ENCODE assay signal across 13 cellular contexts in genomic region chrX:47574609-47575325, GRCh38. TPM values are rescaled to one million over a fixed set of nuclear protein-coding genes. Genes with fewer than 3 reads are reported as not detected.
DNase-seq lines count a peak whose midpoint lies in the region; ATAC-seq and TF ChIP-seq lines count a peak whose summit lies in the region.
"Had no signal": no experiment of that assay in that cellular context is flagged by ENCODE, and none has a peak within 500 bp of the region (broad histone marks: within the 10 kb centered on the region; RNA-seq: fewer than 3 reads in every experiment).

No MANE protein-coding gene starts in this region.

- H3K4me3 Mint-ChIP-seq in stimulated activated effector memory CD8-positive, alpha-beta T cell treated with anti-CD3 and anti-CD28 coated beads, Interleukin-12 subunit alpha, Interleukin-12 subunit beta, amount 100 ng/mL, for 72 hours, result peak overlapping the region; percentile 62
- no peak overlapping the region for H3K4me3 Mint-ChIP-seq in osteocyte (ENCODE audit: unreplicated experiment)
- H3K4me3 Mint-ChIP-seq in glutamatergic neuron (ENCODE audit: unreplicated experiment), result no peak overlapping the region
- H3K4me3 Mint-ChIP-seq: activated B cell treated with CpG ODN at 0.5 μM for 24 hours had no signal

- no peak for ATAC-seq in stimulated activated effector memory CD8-positive, alpha-beta T cell treated with anti-CD3 and anti-CD28 coated beads, Interleukin-12 subunit alpha, Interleukin-12 subunit beta, amount 100 ng/mL, for 72 hours
- ATAC-seq in activated CD4-positive, CD25-positive, alpha-beta regulatory T cell treated with anti-CD3 and anti-CD28 coated beads, Interleukin-2, amount 50 U/mL, for 24 hours, result no peak

- no peak overlapping the region for H2AFZ ChIP-seq in Karpas-422 (ENCODE audit: low read length)

- H3K4me1 Mint-ChIP-seq in stimulated activated effector memory CD8-positive, alpha-beta T cell treated with anti-CD3 and anti-CD28 coated beads, Interleukin-12 subunit alpha, Interleukin-12 subunit beta, amount 100 ng/mL, for 72 hours, result peaks cover 60% of the 10 kb centered on the region
- H3K4me1 Mint-ChIP-seq in osteocyte (ENCODE audit: unreplicated experiment) (peaks cover 28% of the 10 kb centered on the region), glutamatergic neuron (ENCODE audit: low read depth, unreplicated experiment) (peaks cover 7% of the 10 kb centered on the region)

- H3K9me3 ChIP-seq in Karpas-422 (ENCODE audit: low read length), result no peaks in the 10 kb centered on the region
- no peaks in the 10 kb centered on the region for H3K9me3 ChIP-seq in colonic mucosa

- H3K9me2 ChIP-seq in Karpas-422 (replicated peaks; ENCODE audit: insufficient read depth, low read length), result no peaks in the 10 kb centered on the region

- intact Hi-C loops in colonic mucosa (cut with DNase I), result no loop called here

- H3K36me3 Mint-ChIP-seq in stimulated activated effector memory CD8-positive, alpha-beta T cell treated with anti-CD3 and anti-CD28 coated beads, Interleukin-12 subunit alpha, Interleukin-12 subunit beta, amount 100 ng/mL, for 72 hours, result peaks cover 44% of the 10 kb centered on the region
- H3K36me3 Mint-ChIP-seq in osteocyte (ENCODE audit: unreplicated experiment) (peaks cover 9% of the 10 kb centered on the region), glutamatergic neuron (ENCODE audit: unreplicated experiment) (no peaks in the 10 kb centered on the region)

- H3K9ac ChIP-seq in Karpas-422 (ENCODE audit: low read length) (no peak overlapping the region), colonic mucosa (ENCODE audit: low read depth in 2 of 2, low read length in 2 of 2) (peak overlapping the region in 1 of 2 donors; percentile 26)

- no peak overlapping the region for H3K4me2 ChIP-seq in Karpas-422 (ENCODE audit: low read depth, low read length, poor library complexity, severe bottlenecking)

- no peaks in the 10 kb centered on the region for H3K36me3 ChIP-seq in Karpas-422 (ENCODE audit: insufficient read depth, low read length)
- no peaks in the 10 kb centered on the region for H3K36me3 ChIP-seq in colonic mucosa

- no peaks in the 10 kb centered on the region for H3K4me1 ChIP-seq in Karpas-422 (ENCODE audit: low read length)
- H3K4me1 ChIP-seq in colonic mucosa, result no peaks in the 10 kb centered on the region

- TF ChIP-seq CTCF in colonic mucosa (IDR thresholded peaks at IDR 0.05), result no peak
- TF ChIP-seq CTCF in osteocyte (IDR thresholded peaks at IDR 0.05), result no peak
- TF ChIP-seq CTCF in glutamatergic neuron (IDR thresholded peaks at IDR 0.05; ENCODE audit: partially characterized antibody, unreplicated experiment), result no peak

- peak; percentile 11 for DNase-seq in Karpas-422
- no peak for DNase-seq in colonic mucosa
- DNase-seq in iris pigment epithelial cell (ENCODE audit: low read depth), result peak; percentile 22
- no peak for DNase-seq in stimulated activated effector memory CD8-positive, alpha-beta T cell treated with anti-CD3 and anti-CD28 coated beads, Interleukin-12 subunit alpha, Interleukin-12 subunit beta, amount 100 ng/mL, for 72 hours (ENCODE audit: low spot score in 2 of 2)
- no peak for DNase-seq in osteocyte (ENCODE audit: extremely low spot score, unreplicated experiment)
- DNase-seq in stimulated activated CD8-positive, alpha-beta memory T cell treated with anti-CD3 and anti-CD28 coated beads, Interleukin-4, amount 100 ng/mL, for 48 hours, result no peak
- no peak for DNase-seq in glutamatergic neuron
- DNase-seq: activated B cell treated with CpG ODN at 0.5 μM for 24 hours, COR-L47, dorsolateral prefrontal cortex, NCI-H2107 had no signal

- H3K27ac Mint-ChIP-seq in stimulated activated effector memory CD8-positive, alpha-beta T cell treated with anti-CD3 and anti-CD28 coated beads, Interleukin-12 subunit alpha, Interleukin-12 subunit beta, amount 100 ng/mL, for 72 hours, result no peak overlapping the region
- H3K27ac Mint-ChIP-seq in osteocyte (ENCODE audit: unreplicated experiment), result no peak overlapping the region
- no peak overlapping the region for H3K27ac Mint-ChIP-seq in glutamatergic neuron (ENCODE audit: unreplicated experiment)
- H3K27ac Mint-ChIP-seq: activated B cell treated with CpG ODN at 0.5 μM for 24 hours had no signal

- H3K4me3 ChIP-seq in Karpas-422 (ENCODE audit: low read length) (no peak overlapping the region), colonic mucosa (peak overlapping the region; percentile 25)

- no peak overlapping the region for H3K27ac ChIP-seq in Karpas-422 (ENCODE audit: low read length)
- H3K27ac ChIP-seq in colonic mucosa, result no peak overlapping the region

- no peaks in the 10 kb centered on the region for H3K9me3 Mint-ChIP-seq in stimulated activated effector memory CD8-positive, alpha-beta T cell treated with anti-CD3 and anti-CD28 coated beads, Interleukin-12 subunit alpha, Interleukin-12 subunit beta, amount 100 ng/mL, for 72 hours
- H3K9me3 Mint-ChIP-seq in osteocyte (ENCODE audit: unreplicated experiment), result no peaks in the 10 kb centered on the region
- H3K9me3 Mint-ChIP-seq in glutamatergic neuron (ENCODE audit: unreplicated experiment), result peaks cover 5% of the 10 kb centered on the region
- H3K9me3 Mint-ChIP-seq: activated B cell treated with CpG ODN at 0.5 μM for 24 hours had no signal

- H3K79me2 ChIP-seq in Karpas-422 (ENCODE audit: low read length), result no peaks in the 10 kb centered on the region

- no peaks in the 10 kb centered on the region for H3K27me3 Mint-ChIP-seq in osteocyte (ENCODE audit: unreplicated experiment)
- peaks cover 4% of the 10 kb centered on the region for H3K27me3 Mint-ChIP-seq in glutamatergic neuron (ENCODE audit: unreplicated experiment)

- no peaks in the 10 kb centered on the region for H3K27me3 ChIP-seq in Karpas-422 (ENCODE audit: low read length)
- no peaks in the 10 kb centered on the region for H3K27me3 ChIP-seq in colonic mucosa

- no peaks in the 10 kb centered on the region for H4K20me1 ChIP-seq in Karpas-422 (ENCODE audit: insufficient read depth, low read depth, low read length)

RNA-seq across cellular contexts. Expression of gene TIMP1, which starts 7.5 kb away (rescaled TPM):
- 0.29 and 0.56 TPM in 2 replicates for total RNA-seq in Karpas-422 (2014; rRNA removed; shearing (Covaris generic); ENCODE audit: low replicate concordance)
- total RNA-seq in colonic mucosa, result 10 to 100 TPM; 84.1 to 93.0 TPM
- 403 and 405 TPM in 2 replicates for total RNA-seq in osteocyte
- 5.9 TPM for total RNA-seq in glutamatergic neuron (ENCODE audit: unreplicated experiment)

RNA-seq across cellular contexts. Expression of gene ARAF, which starts 13.8 kb away (rescaled TPM):
- total RNA-seq in Karpas-422 (2014; rRNA removed; shearing (Covaris generic); ENCODE audit: low replicate concordance), result 16.4 and 16.5 TPM in 2 replicates
- total RNA-seq in colonic mucosa (10 to 100 TPM; 94.8 to 95.2 TPM), osteocyte (66.8 and 73.9 TPM in 2 replicates), glutamatergic neuron (ENCODE audit: unreplicated experiment) (25.5 TPM)

RNA-seq across cellular contexts. Expression of gene SYN1, which starts 44.9 kb away (rescaled TPM):
- total RNA-seq in Karpas-422 (2014; rRNA removed; shearing (Covaris generic); ENCODE audit: low replicate concordance), result not detected in 2 replicates
- total RNA-seq in colonic mucosa (1 to 10 TPM in 1 of 2 donors, under 1 TPM in 1; 0.96 to 1.5 TPM), osteocyte (0.71 and 1.9 TPM in 2 replicates), glutamatergic neuron (ENCODE audit: unreplicated experiment) (34.2 TPM)
- total RNA-seq: activated B cell treated with CpG ODN at 0.5 μM for 24 hours, pulmonary artery endothelial cell had no signal

RNA-seq across cellular contexts. Expression of gene CFP, which starts 55.0 kb away (rescaled TPM):
- total RNA-seq in Karpas-422 (2014; rRNA removed; shearing (Covaris generic); ENCODE audit: low replicate concordance), result 0.11 and 0.54 TPM in 2 replicates
- total RNA-seq in colonic mucosa (1 to 10 TPM; 1.1 to 4.1 TPM), osteocyte (0.57 and 0.97 TPM in 2 replicates), glutamatergic neuron (ENCODE audit: unreplicated experiment) (0.49 TPM)

Comparison
In these comparisons a context has a peak if more than half of its experiments do, and no peak if none do; other contexts are left out.
1. DNase-seq: peak in Karpas-422 (single experiment) and iris pigment epithelial cell (single experiment); none in colonic mucosa (single experiment), stimulated activated effector memory CD8-positive, alpha-beta T cell treated with anti-CD3 and anti-CD28 coated beads, Interleukin-12 subunit alpha, Interleukin-12 subunit beta, amount 100 ng/mL, for 72 hours (0 of 2), osteocyte (single experiment), stimulated activated CD8-positive, alpha-beta memory T cell treated with anti-CD3 and anti-CD28 coated beads, Interleukin-4, amount 100 ng/mL, for 48 hours (single experiment) and glutamatergic neuron (single experiment).
2. RNA of gene TIMP1, which starts 7.5 kb away (total RNA-seq): 403 to 405 TPM in osteocyte and 84.1 to 93.0 TPM in colonic mucosa; 5.9 TPM in glutamatergic neuron (single experiment) and 0.29 to 0.56 TPM in Karpas-422; every median in the first group is over 10 times any median in the second.
3. RNA of gene SYN1, which starts 44.9 kb away (total RNA-seq): 34.2 TPM in glutamatergic neuron (single experiment); 0.71 to 1.9 TPM in osteocyte, 0.96 to 1.5 TPM in colonic mucosa and not detected in Karpas-422; every median in the first group is over 10 times any median in the second.